Comparison of ENCODE assay signal across 12 cellular contexts in the genomic region with DNA sequence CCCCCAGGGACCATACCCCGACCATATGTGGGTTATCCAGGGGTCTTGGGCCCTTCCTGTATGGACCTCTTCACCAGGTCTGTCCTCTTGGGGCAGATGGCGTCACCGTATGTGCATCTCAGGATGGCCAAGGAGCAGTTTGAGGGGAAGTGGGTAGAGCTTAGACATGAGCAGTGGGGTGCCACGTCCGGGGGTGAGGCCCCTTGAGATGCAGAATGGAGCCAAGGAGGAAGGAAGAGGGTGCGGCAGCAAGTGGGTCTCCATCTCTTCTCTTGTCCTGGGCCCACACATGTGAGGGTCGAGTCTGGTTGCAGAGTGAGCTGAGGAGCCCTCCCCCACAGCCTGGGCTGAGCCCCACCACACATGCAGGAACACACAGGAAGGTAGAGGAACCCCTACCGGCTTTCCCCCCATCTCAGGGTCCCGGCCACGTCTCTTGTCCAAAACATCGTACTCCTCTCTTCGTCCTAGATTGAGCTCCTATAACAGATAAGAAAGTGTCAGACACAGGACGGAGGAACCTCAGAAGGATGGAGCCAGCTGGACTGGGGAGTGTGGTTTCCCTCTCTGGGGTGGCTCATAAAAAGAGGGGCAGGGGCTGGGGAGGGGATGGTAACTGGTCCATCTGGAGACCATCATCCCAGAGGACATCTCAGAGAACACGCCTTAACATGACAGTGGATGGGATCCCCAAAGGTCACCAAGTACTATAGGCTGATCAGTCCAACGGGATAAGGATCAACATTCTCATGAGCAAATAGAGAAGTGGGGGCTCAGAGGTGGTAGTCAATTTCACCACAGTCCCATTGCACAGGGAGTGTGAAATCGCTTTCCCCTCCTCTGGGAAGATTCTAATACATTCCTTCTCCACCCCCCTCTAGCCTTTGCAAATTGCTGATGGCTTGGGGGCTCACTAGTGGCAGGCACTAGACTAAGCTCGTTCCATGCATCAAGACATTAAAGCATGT.
A peak's percentile ranks its signal among the peaks of the same experiment; 100 is the strongest.
DNase-seq lines count a peak whose midpoint lies in the region; ATAC-seq, FAIRE-seq and TF ChIP-seq lines count a peak whose summit lies in the region.
"Had no signal": no experiment of that assay in that cellular context is flagged by ENCODE, and none has a peak within 500 bp of the region (broad histone marks: within the 10 kb centered on the region; RNA-seq: fewer than 3 reads in every experiment).

No MANE protein-coding gene starts in this region.

- H3K4me3 ChIP-seq in SJCRH30 (peak overlapping the region; percentile 55), ectodermal cell (ENCODE audit: insufficient read depth, low read depth, low read length) (peak overlapping the region; percentile 38), osteoblast (ENCODE audit: insufficient read depth, low read length) (no peak overlapping the region)

- H3K36me3 ChIP-seq in SJCRH30 (no peaks in the 10 kb centered on the region), ectodermal cell (ENCODE audit: control insufficient read depth, insufficient read depth, low read length) (no peaks in the 10 kb centered on the region), osteoblast (ENCODE audit: insufficient read depth, low read length) (no peaks in the 10 kb centered on the region)
- H3K36me3 ChIP-seq: cardiac muscle cell had no signal

- peaks cover 87% of the 10 kb centered on the region for H3K4me1 Mint-ChIP-seq in activated CD4-positive, alpha-beta T cell treated with anti-CD3 and anti-CD28 coated beads, Interleukin-2, amount 10 ng/mL, durations not matched to agents 7 days and 5 days

- TF ChIP-seq CTCF in osteoblast (IDR thresholded peaks at IDR 0.05; ENCODE audit: extremely low read depth, low read depth, low read length): no peak

- peak overlapping the region; percentile 81 for H3K4me2 ChIP-seq in osteoblast (ENCODE audit: insufficient read depth, low read length)

- H3K27ac ChIP-seq in SJCRH30: no peak overlapping the region
- H3K27ac ChIP-seq in ectodermal cell (ENCODE audit: insufficient read depth, low read depth, low read length, poor library complexity, severe bottlenecking): no peak overlapping the region
- no peak overlapping the region for H3K27ac ChIP-seq in osteoblast (ENCODE audit: low read depth, low read length)
- H3K27ac ChIP-seq: cardiac muscle cell had no signal

- peak; percentile 37 for DNase-seq in activated CD4-positive, alpha-beta T cell treated with anti-CD3 and anti-CD28 coated beads, Interleukin-2, amount 10 ng/mL, durations not matched to agents 7 days and 5 days
- no peak for DNase-seq in activated CD4-positive, alpha-beta T cell treated with anti-CD3 and anti-CD28 coated beads, Interleukin-2, amount 50 U/mL, for 1 hour
- DNase-seq in SJCRH30: no peak
- no peak for DNase-seq in osteoblast (ENCODE audit: insufficient read length, low spot score, missing footprints)
- no peak for DNase-seq in RCC 7860 (ENCODE audit: low spot score)
- no peak for DNase-seq in cortex of kidney (lab: John Stamatoyannopoulos, UW)
- DNase-seq: ACHN; activated CD4-positive, alpha-beta T cell treated with anti-CD3 and anti-CD28 coated beads for 4 hours; PC-3 had no signal

- H3K27me3 ChIP-seq in SJCRH30 (no peaks in the 10 kb centered on the region), ectodermal cell (ENCODE audit: control insufficient read depth, insufficient read depth, low read length, poor library complexity, severe bottlenecking) (peaks cover 27% of the 10 kb centered on the region), osteoblast (ENCODE audit: insufficient read depth, low read length) (peaks cover 16% of the 10 kb centered on the region)

- H2AFZ ChIP-seq in osteoblast (ENCODE audit: low read length): no peak overlapping the region

- ATAC-seq in HG03460 (IDR thresholded peaks at IDR 0.05; ENCODE audit: unreplicated experiment): no peak
- ATAC-seq: PC-3 had no signal

- H3K4me3 Mint-ChIP-seq in activated CD4-positive, alpha-beta T cell treated with anti-CD3 and anti-CD28 coated beads, Interleukin-2, amount 10 ng/mL, durations not matched to agents 7 days and 5 days: peak overlapping the region; percentile 62

- FAIRE-seq in RCC 7860 (lab: Jason Lieb, UNC): no peak

- H3K9me3 ChIP-seq in SJCRH30 (replicated peaks) (no peaks in the 10 kb centered on the region), ectodermal cell (ENCODE audit: control insufficient read depth, low read length) (no peaks in the 10 kb centered on the region), osteoblast (ENCODE audit: low read depth, low read length) (no peaks in the 10 kb centered on the region)

- H3K9me3 Mint-ChIP-seq in activated CD4-positive, alpha-beta T cell treated with anti-CD3 and anti-CD28 coated beads, Interleukin-2, amount 10 ng/mL, durations not matched to agents 7 days and 5 days: no peaks in the 10 kb centered on the region

- peak overlapping the region; percentile 81 for H3K27ac Mint-ChIP-seq in activated CD4-positive, alpha-beta T cell treated with anti-CD3 and anti-CD28 coated beads, Interleukin-2, amount 10 ng/mL, durations not matched to agents 7 days and 5 days

- no peaks in the 10 kb centered on the region for H3K4me1 ChIP-seq in SJCRH30
- peaks cover 3% of the 10 kb centered on the region for H3K4me1 ChIP-seq in ectodermal cell (ENCODE audit: control insufficient read depth, insufficient read depth, low read length)
- H3K4me1 ChIP-seq in osteoblast (ENCODE audit: insufficient read depth, low read length): no peaks in the 10 kb centered on the region

- H3K27me3 Mint-ChIP-seq in activated CD4-positive, alpha-beta T cell treated with anti-CD3 and anti-CD28 coated beads, Interleukin-2, amount 10 ng/mL, durations not matched to agents 7 days and 5 days: no peaks in the 10 kb centered on the region

- H3K79me2 ChIP-seq in osteoblast (ENCODE audit: insufficient read depth, low read length): no peaks in the 10 kb centered on the region

- CTCF ChIA-PET in activated CD4-positive, alpha-beta T cell treated with anti-CD3 and anti-CD28 coated beads, Interleukin-2, amount 10 ng/mL, durations not matched to agents 7 days and 5 days (lab: Charles Lee): interaction anchor here (1.8 to 2.0 kb wide), 2 partner anchors 9 to 96 kb away, joined by 5 to 12 read pairs; no protein-coding TSS in a partner anchor

- H3K36me3 Mint-ChIP-seq in activated CD4-positive, alpha-beta T cell treated with anti-CD3 and anti-CD28 coated beads, Interleukin-2, amount 10 ng/mL, durations not matched to agents 7 days and 5 days (ENCODE audit: low read depth): peaks cover 78% of the 10 kb centered on the region

- no peaks in the 10 kb centered on the region for H4K20me1 ChIP-seq in osteoblast (ENCODE audit: insufficient read depth, low read length)

- 92% methylated on average over 17 of the region's 17 CpGs for WGBS in ectodermal cell, 2 experiments

- POLR2A ChIA-PET in activated CD4-positive, alpha-beta T cell treated with anti-CD3 and anti-CD28 coated beads, Interleukin-2, amount 10 ng/mL, durations not matched to agents 7 days and 5 days (lab: Charles Lee): interaction anchor here (1.2 kb wide), 1 partner anchor 16 kb away, joined by 3 read pairs; no protein-coding TSS in a partner anchor
